In the genomic region with DNA sequence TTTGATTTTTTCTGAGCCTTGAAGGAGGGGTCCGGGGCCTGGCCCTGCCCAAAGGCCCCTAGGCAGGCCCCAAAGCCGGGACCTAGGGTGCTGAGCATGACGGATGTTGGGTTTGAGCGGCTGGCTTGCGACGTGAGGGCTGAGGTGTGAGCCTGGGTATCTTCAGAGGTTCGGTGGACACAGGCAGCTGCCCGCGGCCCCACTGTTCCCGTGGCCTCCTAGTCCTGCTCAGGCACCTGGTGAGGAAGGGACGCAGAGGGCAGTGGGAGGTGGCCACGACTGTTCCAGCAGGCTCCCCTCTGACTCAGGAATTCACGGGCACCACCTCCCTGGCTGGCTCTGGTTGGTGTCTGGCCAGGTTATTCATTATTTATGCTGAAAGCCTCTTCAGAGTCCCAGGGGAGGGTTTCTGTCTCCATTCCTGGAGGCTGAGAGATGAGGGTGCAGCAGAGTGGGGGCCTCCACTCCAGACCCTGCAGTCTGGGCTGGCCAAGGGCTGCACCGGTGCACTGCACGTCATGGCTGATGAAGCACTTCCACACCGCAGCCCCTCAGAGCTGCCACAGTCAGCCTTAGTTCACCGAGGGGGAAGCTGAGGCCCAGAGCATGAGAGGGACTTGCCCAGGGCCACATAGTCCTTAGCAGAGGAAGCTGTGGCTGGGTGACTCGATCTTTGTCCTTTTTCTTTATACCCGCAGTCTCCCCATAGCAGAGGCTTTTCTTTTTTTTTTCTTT, we compare ENCODE assay signal across 13 cellular contexts. TPM values are rescaled to one million over a fixed set of nuclear protein-coding genes. Genes with fewer than 3 reads are reported as not detected.
DNase-seq lines count a peak whose midpoint lies in the region; ATAC-seq and TF ChIP-seq lines count a peak whose summit lies in the region.
"Had no signal": no experiment of that assay in that cellular context is flagged by ENCODE, and none has a peak within 500 bp of the region (broad histone marks: within the 10 kb centered on the region; RNA-seq: fewer than 3 reads in every experiment).

No MANE protein-coding gene starts in this region.

- H3K4me3 ChIP-seq in sigmoid colon, result no peak overlapping the region
- no peak overlapping the region for H3K4me3 ChIP-seq in trophoblast cell (ENCODE audit: low read depth, low read length)

- no peak overlapping the region for H4K12ac ChIP-seq in trophoblast cell (ENCODE audit: low read depth, low read length)

- peaks cover 0 to 6% (median 0%) of the 10 kb centered on the region in 4 donors for H3K36me3 ChIP-seq in sigmoid colon
- H3K36me3 ChIP-seq in trophoblast cell (ENCODE audit: control insufficient read depth in 1 of 2, insufficient read depth in 2 of 2, low read length in 2 of 2), result peaks cover 0 to 9% of the 10 kb centered on the region in 2 experiments

- H3K4me1 Mint-ChIP-seq in activated CD4-positive, alpha-beta T cell treated with anti-CD3 and anti-CD28 coated beads for 36 hours, result no peaks in the 10 kb centered on the region
- H3K4me1 Mint-ChIP-seq in activated CD4-positive, alpha-beta memory T cell treated with anti-CD3 and anti-CD28 coated beads for 36 hours (ENCODE audit: low read depth), result no peaks in the 10 kb centered on the region

- no peaks in the 10 kb centered on the region for H3K79me1 ChIP-seq in trophoblast cell (ENCODE audit: low read length)

- H2BK5ac ChIP-seq in trophoblast cell (ENCODE audit: low read depth, low read length, poor library complexity), result no peak overlapping the region

- no peak overlapping the region for H3K18ac ChIP-seq in trophoblast cell (ENCODE audit: low read length)

- no peak overlapping the region for H2BK120ac ChIP-seq in trophoblast cell (ENCODE audit: insufficient read depth, low read length, poor library complexity)

- no peak overlapping the region for H2AFZ ChIP-seq in trophoblast cell (ENCODE audit: insufficient read depth, low read length, poor library complexity)

- CTCF ChIA-PET in activated CD4-positive, alpha-beta T cell treated with anti-CD3 and anti-CD28 coated beads for 36 hours (lab: Charles Lee), result interaction anchor here (0.9 kb wide), 1 partner anchor 60 kb away, joined by 3 read pairs; no protein-coding TSS in a partner anchor
- CTCF ChIA-PET in activated CD4-positive, alpha-beta memory T cell treated with anti-CD3 and anti-CD28 coated beads for 36 hours (lab: Charles Lee), result no interaction called here

- no peaks in the 10 kb centered on the region for H3K27me3 Mint-ChIP-seq in activated CD4-positive, alpha-beta T cell treated with anti-CD3 and anti-CD28 coated beads for 36 hours
- no peaks in the 10 kb centered on the region for H3K27me3 Mint-ChIP-seq in activated CD4-positive, alpha-beta memory T cell treated with anti-CD3 and anti-CD28 coated beads for 36 hours
- H3K27me3 Mint-ChIP-seq: stimulated activated memory B cell treated with anti-CD40 and anti-IgM and Interleukin-4, amounts not matched to agents 10 μg/mL and 1 μg/mL and 100 μg/mL, for 72 hours had no signal

- no peak overlapping the region for H3K4ac ChIP-seq in trophoblast cell (ENCODE audit: low read depth, low read length)

- H3K27me3 ChIP-seq in sigmoid colon (no peaks in the 10 kb centered on the region), trophoblast cell (ENCODE audit: insufficient read depth, low read length) (no peaks in the 10 kb centered on the region)
- H3K27me3 ChIP-seq: dorsolateral prefrontal cortex had no signal

- no peaks in the 10 kb centered on the region for H3K79me2 ChIP-seq in trophoblast cell (ENCODE audit: control insufficient read depth, insufficient read depth, low read length, poor library complexity)

- H4K8ac ChIP-seq in trophoblast cell (ENCODE audit: low read depth, low read length), result no peak overlapping the region

- no peak overlapping the region for H2AK5ac ChIP-seq in trophoblast cell (ENCODE audit: low read length)

- intact Hi-C loops in activated CD4-positive, alpha-beta T cell treated with anti-CD3 and anti-CD28 coated beads for 36 hours (cut with DNase I, micrococcal nuclease), result no loop called here
- intact Hi-C loops in left ventricle myocardium superior (cut with micrococcal nuclease) (no loop called here), sigmoid colon (cut with DNase I) (no loop called here)
- intact Hi-C loops in activated CD4-positive, alpha-beta memory T cell treated with anti-CD3 and anti-CD28 coated beads for 36 hours (cut with micrococcal nuclease), result no loop called here

- TF ChIP-seq EP300 in sigmoid colon (IDR thresholded peaks at IDR 0.05), result no peak

- peaks cover 0 to 6% (median 2%) of the 10 kb centered on the region in 4 donors for H3K4me1 ChIP-seq in sigmoid colon
- H3K4me1 ChIP-seq in trophoblast cell (ENCODE audit: control insufficient read depth in 1 of 2, insufficient read depth in 2 of 2, low read length in 2 of 2), result no peaks in the 10 kb centered on the region

- WGBS in sigmoid colon, 2 donors, result 91 to 95% methylated on average over 19 of the region's 19 CpGs
- WGBS in trophoblast cell (ENCODE audit: extremely low coverage, insufficient coverage, insufficient read length), result no CpG with 5 or more reads among the region's 19 CpGs

- H3K27ac ChIP-seq in sigmoid colon (no peak overlapping the region), trophoblast cell (ENCODE audit: low read depth, low read length) (no peak overlapping the region)

- H3K14ac ChIP-seq in trophoblast cell (ENCODE audit: low read length), result no peak overlapping the region

- no peaks in the 10 kb centered on the region for H3K9me3 ChIP-seq in sigmoid colon
- H3K9me3 ChIP-seq in trophoblast cell (ENCODE audit: insufficient read depth, low read depth, low read length), result no peaks in the 10 kb centered on the region

- no peak overlapping the region for H3K23ac ChIP-seq in trophoblast cell (ENCODE audit: low read length)

- no peaks in the 10 kb centered on the region for H3K9me3 Mint-ChIP-seq in activated CD4-positive, alpha-beta T cell treated with anti-CD3 and anti-CD28 coated beads for 36 hours (ENCODE audit: low read depth)
- no peaks in the 10 kb centered on the region for H3K9me3 Mint-ChIP-seq in activated CD4-positive, alpha-beta memory T cell treated with anti-CD3 and anti-CD28 coated beads for 36 hours
- H3K9me3 Mint-ChIP-seq: stimulated activated memory B cell treated with anti-CD40 and anti-IgM and Interleukin-4, amounts not matched to agents 10 μg/mL and 1 μg/mL and 100 μg/mL, for 72 hours had no signal

- peak; percentile 63 for ATAC-seq in activated CD4-positive, alpha-beta T cell treated with anti-CD3 and anti-CD28 coated beads for 36 hours
- ATAC-seq in left ventricle myocardium superior, result no peak
- ATAC-seq: stimulated activated memory B cell treated with anti-CD40 and anti-IgM and Interleukin-4, amounts not matched to agents 10 μg/mL and 1 μg/mL and 100 μg/mL, for 72 hours had no signal

- TF ChIP-seq POLR2A in sigmoid colon (IDR thresholded peaks at IDR 0.05), result no peak

- H3K9ac ChIP-seq in trophoblast cell (ENCODE audit: low read length), result no peak overlapping the region

- H2BK12ac ChIP-seq in trophoblast cell (ENCODE audit: low read length), result no peak overlapping the region

- TF ChIP-seq CTCF in sigmoid colon (IDR thresholded peaks at IDR 0.05) (no peak), GM10266 (IDR thresholded peaks at IDR 0.05; ENCODE audit: control insufficient read depth, insufficient read depth, low read depth, missing control alignments) (no peak)

- H3K4me3 Mint-ChIP-seq in activated CD4-positive, alpha-beta T cell treated with anti-CD3 and anti-CD28 coated beads for 36 hours, result no peak overlapping the region
- no peak overlapping the region for H3K4me3 Mint-ChIP-seq in activated CD4-positive, alpha-beta memory T cell treated with anti-CD3 and anti-CD28 coated beads for 36 hours
- H3K4me3 Mint-ChIP-seq: stimulated activated memory B cell treated with anti-CD40 and anti-IgM and Interleukin-4, amounts not matched to agents 10 μg/mL and 1 μg/mL and 100 μg/mL, for 72 hours had no signal

- H3K36me3 Mint-ChIP-seq in activated CD4-positive, alpha-beta T cell treated with anti-CD3 and anti-CD28 coated beads for 36 hours (ENCODE audit: low read depth), result no peaks in the 10 kb centered on the region
- H3K36me3 Mint-ChIP-seq in activated CD4-positive, alpha-beta memory T cell treated with anti-CD3 and anti-CD28 coated beads for 36 hours, result no peaks in the 10 kb centered on the region

- POLR2A ChIA-PET in activated CD4-positive, alpha-beta T cell treated with anti-CD3 and anti-CD28 coated beads for 36 hours (lab: Charles Lee), result no interaction called here
- POLR2A ChIA-PET in activated CD4-positive, alpha-beta memory T cell treated with anti-CD3 and anti-CD28 coated beads for 36 hours (lab: Charles Lee), result no interaction called here

- no peak overlapping the region for H3K27ac Mint-ChIP-seq in activated CD4-positive, alpha-beta T cell treated with anti-CD3 and anti-CD28 coated beads for 36 hours
- no peak overlapping the region for H3K27ac Mint-ChIP-seq in activated CD4-positive, alpha-beta memory T cell treated with anti-CD3 and anti-CD28 coated beads for 36 hours
- H3K27ac Mint-ChIP-seq: stimulated activated memory B cell treated with anti-CD40 and anti-IgM and Interleukin-4, amounts not matched to agents 10 μg/mL and 1 μg/mL and 100 μg/mL, for 72 hours had no signal

- DNase-seq in activated CD4-positive, alpha-beta T cell treated with anti-CD3 and anti-CD28 coated beads for 36 hours, result peak; percentile 15
- no peak for DNase-seq in activated CD4-positive, alpha-beta T cell treated with anti-CD3 and anti-CD28 coated beads, Interleukin-2, amount 50 U/mL, for 1 hour
- DNase-seq in NCI-H2196 treated with DMSO at 0.1 percent for 48 hours (lab: John Stamatoyannopoulos, UW; ENCODE audit: unreplicated experiment) (peak; percentile 28), left ventricle myocardium superior (peak; percentile 23), sigmoid colon (peak; percentile 46), trophoblast cell (no peak), GM10266 (ENCODE audit: extremely low spot score) (no peak)
- DNase-seq in activated CD4-positive, alpha-beta memory T cell treated with anti-CD3 and anti-CD28 coated beads for 36 hours, result no peak
- DNase-seq: activated gamma-delta T cell, NCI-H345, SHP77 had no signal

- no peak overlapping the region for H3K4me2 ChIP-seq in trophoblast cell (ENCODE audit: low read length)

- no peak overlapping the region for H4K91ac ChIP-seq in trophoblast cell (ENCODE audit: low read depth, low read length)

RNA-seq across cellular contexts. Expression of gene MSANTD1, which starts 2.2 kb away (rescaled TPM):
- total RNA-seq in activated CD4-positive, alpha-beta T cell treated with anti-CD3 and anti-CD28 coated beads for 36 hours, result under 1 TPM; 0.46 to 0.69 TPM
- total RNA-seq in left ventricle myocardium superior (0.45 TPM), sigmoid colon (1 to 10 TPM in 2 of 4 donors, under 1 TPM in 2; 0.16 to 1.2 (median 0.73) TPM)
- polyA plus RNA-seq in sigmoid colon, result under 1 TPM in 2 of 3 donors, not detected in 1; under 0.01 to 0.44 TPM
- under 1 TPM; 0.39 to 0.45 TPM for total RNA-seq in activated CD4-positive, alpha-beta memory T cell treated with anti-CD3 and anti-CD28 coated beads for 36 hours
- polyA plus RNA-seq in trophoblast cell (2013), result 0.15 and 0.23 TPM in 2 replicates

RNA-seq across cellular contexts. Expression of gene RGS12, which starts 41.7 kb away (rescaled TPM):
- 1 to 10 TPM; 8.0 to 9.4 TPM for total RNA-seq in activated CD4-positive, alpha-beta T cell treated with anti-CD3 and anti-CD28 coated beads for 36 hours
- total RNA-seq in left ventricle myocardium superior (14.6 TPM), sigmoid colon (10 to 100 TPM; 15.7 to 21.6 (median 17.8) TPM)
- 10 to 100 TPM in 1 of 3 donors, 1 to 10 TPM in 2; 3.0 to 14.6 (median 6.7) TPM for polyA plus RNA-seq in sigmoid colon
- 1 to 10 TPM; 8.6 to 8.8 TPM for total RNA-seq in activated CD4-positive, alpha-beta memory T cell treated with anti-CD3 and anti-CD28 coated beads for 36 hours
- polyA plus RNA-seq in trophoblast cell (2013), result 12.0 and 14.8 TPM in 2 replicates

Comparison
In these comparisons a context has a peak if more than half of its experiments do, and no peak if none do; other contexts are left out.
1. DNase-seq: peak in activated CD4-positive, alpha-beta T cell treated with anti-CD3 and anti-CD28 coated beads for 36 hours (single experiment), NCI-H2196 treated with DMSO at 0.1 percent for 48 hours (single experiment), left ventricle myocardium superior (single experiment) and sigmoid colon (single experiment); none in activated CD4-positive, alpha-beta T cell treated with anti-CD3 and anti-CD28 coated beads, Interleukin-2, amount 50 U/mL, for 1 hour (single experiment), activated CD4-positive, alpha-beta memory T cell treated with anti-CD3 and anti-CD28 coated beads for 36 hours (single experiment), trophoblast cell (0 of 2) and GM10266 (single experiment).